26 cellular contexts compared by ENCODE assay signal in genomic region chr9:92745236-92745790, GRCh38. TPM values are rescaled to one million over a fixed set of nuclear protein-coding genes. Genes with fewer than 3 reads are reported as not detected.
DNase-seq lines count a peak whose midpoint lies in the region; ATAC-seq and TF ChIP-seq lines count a peak whose summit lies in the region.
"Had no signal": no experiment of that assay in that cellular context is flagged by ENCODE, and none has a peak within 500 bp of the region (broad histone marks: within the 10 kb centered on the region; RNA-seq: fewer than 3 reads in every experiment).

No MANE protein-coding gene starts in this region.

- peak; percentile 41 for DNase-seq in activated effector memory CD4-positive, alpha-beta T cell treated with anti-CD3 and anti-CD28 coated beads, Interleukin-2, amount 50 U/mL, for 16 hours
- no peak for DNase-seq in activated effector memory CD4-positive, alpha-beta T cell treated with Interleukin-2 at 50 U/mL for 16 hours
- DNase-seq in T-helper 17 cell (no peak), erythroblast (lab: John Stamatoyannopoulos, UW) (peak; percentile 17 to 32), left lung (no peak)
- DNase-seq in stimulated activated effector memory CD8-positive, alpha-beta T cell treated with anti-CD3 and anti-CD28 coated beads, Interleukin-12 subunit alpha, Interleukin-12 subunit beta, amount 100 ng/mL, for 72 hours (ENCODE audit: low spot score in 2 of 2): no peak
- DNase-seq: activated CD4-positive, alpha-beta memory T cell treated with anti-CD3 and anti-CD28 coated beads for 36 hours; activated naive CD4-positive, alpha-beta T cell treated with Interleukin-2 at 50 U/mL for 16 hours; activated T-cell treated with anti-CD3 and anti-CD28 coated beads for 4 hours; BE2C; caudate nucleus; dorsolateral prefrontal cortex; HCEC 1CT; NCI-H187; NCI-H2227 treated with DMSO at 0.1 percent for 48 hours; NCI-H774; nephron progenitor cell; PC-3; SHP77; sigmoid colon; T-helper 1 cell had no signal

- H3K27ac Mint-ChIP-seq in T-helper 17 cell: peak overlapping the region; percentile 14
- peak overlapping the region; percentile 82 for H3K27ac Mint-ChIP-seq in stimulated activated effector memory CD8-positive, alpha-beta T cell treated with anti-CD3 and anti-CD28 coated beads, Interleukin-12 subunit alpha, Interleukin-12 subunit beta, amount 100 ng/mL, for 72 hours
- H3K27ac Mint-ChIP-seq: activated CD4-positive, alpha-beta memory T cell treated with anti-CD3 and anti-CD28 coated beads for 36 hours; nephron progenitor cell had no signal

- intact Hi-C loops in left lung (cut with DNase I): no loop called here

- H3K9me3 ChIP-seq in T-helper 17 cell (ENCODE audit: control insufficient read depth, low read length, poor library complexity, severe bottlenecking) (no peaks in the 10 kb centered on the region), left lung (no peaks in the 10 kb centered on the region)
- H3K9me3 ChIP-seq: BE2C, sigmoid colon had no signal

- no peaks in the 10 kb centered on the region for H3K9me3 Mint-ChIP-seq in stimulated activated effector memory CD8-positive, alpha-beta T cell treated with anti-CD3 and anti-CD28 coated beads, Interleukin-12 subunit alpha, Interleukin-12 subunit beta, amount 100 ng/mL, for 72 hours
- H3K9me3 Mint-ChIP-seq: activated CD4-positive, alpha-beta memory T cell treated with anti-CD3 and anti-CD28 coated beads for 36 hours had no signal

- ATAC-seq in T-helper 17 cell (no peak), HG03571 (IDR thresholded peaks at IDR 0.05; ENCODE audit: unreplicated experiment) (no peak), left lung (no peak), GM19351 (IDR thresholded peaks at IDR 0.05; ENCODE audit: unreplicated experiment) (no peak)
- ATAC-seq in stimulated activated effector memory CD8-positive, alpha-beta T cell treated with anti-CD3 and anti-CD28 coated beads, Interleukin-12 subunit alpha, Interleukin-12 subunit beta, amount 100 ng/mL, for 72 hours: no peak
- ATAC-seq: left lobe of liver, PC-3 had no signal

- no peak overlapping the region for H3K27ac ChIP-seq in left lung
- H3K27ac ChIP-seq: KMS-11, sigmoid colon, VCaP had no signal

- H3K36me3 ChIP-seq in left lung: no peaks in the 10 kb centered on the region
- H3K36me3 ChIP-seq: BE2C, sigmoid colon had no signal

- no peaks in the 10 kb centered on the region for H3K27me3 Mint-ChIP-seq in T-helper 17 cell
- H3K27me3 Mint-ChIP-seq: activated CD4-positive, alpha-beta memory T cell treated with anti-CD3 and anti-CD28 coated beads for 36 hours had no signal

- TF ChIP-seq POLR2A in erythroblast (IDR thresholded peaks at IDR 0.05; ENCODE audit: low read length): no peak

- H3K4me3 ChIP-seq in left lung: no peak overlapping the region
- H3K4me3 ChIP-seq: dorsolateral prefrontal cortex, sigmoid colon had no signal

- no peaks in the 10 kb centered on the region for H3K27me3 ChIP-seq in left lung
- H3K27me3 ChIP-seq: BE2C, dorsolateral prefrontal cortex, sigmoid colon had no signal

- H3K36me3 Mint-ChIP-seq in T-helper 17 cell (ENCODE audit: low read depth): no peaks in the 10 kb centered on the region
- no peaks in the 10 kb centered on the region for H3K36me3 Mint-ChIP-seq in stimulated activated effector memory CD8-positive, alpha-beta T cell treated with anti-CD3 and anti-CD28 coated beads, Interleukin-12 subunit alpha, Interleukin-12 subunit beta, amount 100 ng/mL, for 72 hours
- H3K36me3 Mint-ChIP-seq: activated CD4-positive, alpha-beta memory T cell treated with anti-CD3 and anti-CD28 coated beads for 36 hours had no signal

- H3K4me1 ChIP-seq in left lung: peaks cover 30 to 76% of the 10 kb centered on the region in 2 donors

- no peak overlapping the region for H3K4me3 Mint-ChIP-seq in T-helper 17 cell
- no peak overlapping the region for H3K4me3 Mint-ChIP-seq in stimulated activated effector memory CD8-positive, alpha-beta T cell treated with anti-CD3 and anti-CD28 coated beads, Interleukin-12 subunit alpha, Interleukin-12 subunit beta, amount 100 ng/mL, for 72 hours
- H3K4me3 Mint-ChIP-seq: activated CD4-positive, alpha-beta memory T cell treated with anti-CD3 and anti-CD28 coated beads for 36 hours; nephron progenitor cell had no signal

- TF ChIP-seq CTCF in left lung (IDR thresholded peaks at IDR 0.05): no peak

- H3K4me1 Mint-ChIP-seq in T-helper 17 cell: peaks cover 54% of the 10 kb centered on the region
- peaks cover 86% of the 10 kb centered on the region for H3K4me1 Mint-ChIP-seq in stimulated activated effector memory CD8-positive, alpha-beta T cell treated with anti-CD3 and anti-CD28 coated beads, Interleukin-12 subunit alpha, Interleukin-12 subunit beta, amount 100 ng/mL, for 72 hours

RNA-seq across cellular contexts. Expression of gene BICD2, which starts 19.3 kb away (rescaled TPM):
- total RNA-seq in T-helper 17 cell: 10 to 100 TPM; 22.9 to 34.0 TPM
- 10 to 100 TPM; 33.7 to 34.5 TPM for total RNA-seq in left lung

Comparison
In these comparisons a context has a peak if more than half of its experiments do, and no peak if none do; other contexts are left out.
1. DNase-seq: peak in activated effector memory CD4-positive, alpha-beta T cell treated with anti-CD3 and anti-CD28 coated beads, Interleukin-2, amount 50 U/mL, for 16 hours (single experiment) and erythroblast (2 of 2); none in activated effector memory CD4-positive, alpha-beta T cell treated with Interleukin-2 at 50 U/mL for 16 hours (single experiment), T-helper 17 cell (0 of 3), stimulated activated effector memory CD8-positive, alpha-beta T cell treated with anti-CD3 and anti-CD28 coated beads, Interleukin-12 subunit alpha, Interleukin-12 subunit beta, amount 100 ng/mL, for 72 hours (0 of 2) and left lung (0 of 2).